In the genomic region with DNA sequence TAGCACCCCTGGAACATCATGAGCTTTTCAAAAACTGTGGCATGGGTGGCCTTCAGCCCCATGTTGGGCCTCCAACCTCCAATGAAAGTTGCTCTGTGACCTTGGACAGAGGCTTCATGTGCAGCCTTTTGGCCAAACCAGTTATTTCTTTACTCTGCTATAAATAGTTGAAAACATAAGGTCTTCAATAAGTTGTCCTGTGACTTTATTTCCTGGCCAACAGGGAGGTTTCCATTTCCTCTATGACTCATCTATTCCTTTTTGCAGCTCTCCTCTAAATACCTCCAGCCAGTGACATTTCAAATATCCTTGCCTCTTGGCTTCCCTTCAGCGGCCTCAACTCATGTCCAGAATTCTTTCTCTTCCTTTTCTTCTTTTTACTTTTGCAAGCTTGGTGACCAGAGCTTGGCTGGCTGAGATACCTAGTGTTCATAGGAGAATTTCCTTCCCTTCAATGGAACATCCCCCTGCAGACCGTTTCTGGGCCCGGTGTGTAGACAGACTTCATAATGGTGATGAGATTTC, we compare ENCODE assay signal across 18 cellular contexts. TPM values are rescaled to one million over a fixed set of nuclear protein-coding genes. Genes with fewer than 3 reads are reported as not detected.
DNase-seq lines count a peak whose midpoint lies in the region; ATAC-seq, FAIRE-seq and TF ChIP-seq lines count a peak whose summit lies in the region.
"Had no signal": no experiment of that assay in that cellular context is flagged by ENCODE, and none has a peak within 500 bp of the region (broad histone marks: within the 10 kb centered on the region; RNA-seq: fewer than 3 reads in every experiment).

No MANE protein-coding gene starts in this region.

- H3K4me3 ChIP-seq in A549 (no peak overlapping the region), HEK293 (ENCODE audit: low read depth, low read length) (no peak overlapping the region), adipocyte (ENCODE audit: low read length) (peak overlapping the region; percentile 18), OCI-LY7 (ENCODE audit: low read depth, low read length, poor library complexity, severe bottlenecking) (no peak overlapping the region)
- H3K4me3 ChIP-seq: dorsolateral prefrontal cortex, GM12878, ovary, vagina had no signal

- TF ChIP-seq RAD21 in A549 (conservative IDR thresholded peaks at IDR 0.05 in 1 of 2, IDR thresholded peaks at IDR 0.05 in 1 of 2), result no peak

- H3K4me2 ChIP-seq in A549 (peak overlapping the region; percentile 62), OCI-LY7 (ENCODE audit: low read length) (no peak overlapping the region)

- H3K27me3 ChIP-seq in adipocyte (replicated peaks; ENCODE audit: control insufficient read depth, insufficient read depth, low read length), result no peaks in the 10 kb centered on the region
- H3K27me3 ChIP-seq: ovary, vagina had no signal

- H3K9ac ChIP-seq in adipocyte (ENCODE audit: low read length), result peak overlapping the region; percentile 85

- peaks cover 14% of the 10 kb centered on the region; the same call in 2 of the 3 replicates for H3K9me3 ChIP-seq in A549
- H3K9me3 ChIP-seq in HEK293 (ENCODE audit: control insufficient read depth, insufficient read depth, low read depth, low read length), result no peaks in the 10 kb centered on the region
- peaks cover 4% of the 10 kb centered on the region for H3K9me3 ChIP-seq in adipocyte (ENCODE audit: control insufficient read depth, low read length)
- H3K9me3 ChIP-seq in OCI-LY7 (ENCODE audit: low read length), result no peaks in the 10 kb centered on the region
- H3K9me3 ChIP-seq: ovary, vagina had no signal

- CTCF ChIA-PET in A549 (lab: Yijun Ruan, JAX), result interaction anchor here (1.0 to 1.5 kb wide), 3 partner anchors 15 to 72 kb away, joined by 3 to 4 read pairs (median 3); no protein-coding TSS in a partner anchor
- CTCF ChIA-PET in HEK293 (lab: Yijun Ruan, JAX), result interaction anchor here (0.6 to 1.2 kb wide), 2 partner anchors 23 to 234 kb away, joined by 3 read pairs; no protein-coding TSS in a partner anchor
- CTCF ChIA-PET in OCI-LY7 (lab: Charles Lee; ENCODE audit: unreplicated experiment), result no interaction called here

- intact Hi-C loops in OCI-LY7 (cut with micrococcal nuclease; ENCODE audit: unreplicated experiment), result no loop called here

- POLR2A ChIA-PET in A549 (lab: Yijun Ruan, JAX) (interaction anchor here (1.3 kb wide), 1 partner anchor 101 kb away, joined by 4 read pairs; no protein-coding TSS in a partner anchor), HEK293 (lab: Yijun Ruan, JAX) (no interaction called here), OCI-LY7 (lab: Charles Lee) (no interaction called here)

- H3K27ac ChIP-seq in A549 (peak overlapping the region; percentile 87 to 89), HEK293 (ENCODE audit: extremely low read depth, low read depth, low read length) (no peak overlapping the region), OCI-LY7 (ENCODE audit: low read depth, low read length, poor library complexity, severe bottlenecking) (no peak overlapping the region)
- H3K27ac ChIP-seq: dorsolateral prefrontal cortex, ovary, vagina had no signal

- H3K9me2 ChIP-seq in OCI-LY7 (ENCODE audit: insufficient read depth, low read length), result no peaks in the 10 kb centered on the region

- no TSS peak for BruUV-seq in OCI-LY7 (replicated peaks; lab: Mats Ljungman, UMichigan)

- TF ChIP-seq CTCF in A549 (IDR thresholded peaks at IDR 0.05) (no peak), HEK293 (tag by site-specific recombination; IDR thresholded peaks at IDR 0.05) (no peak), OCI-LY7 (conservative IDR thresholded peaks at IDR 0.05; ENCODE audit: low read length) (no peak)

- FAIRE-seq in A549 (lab: Jason Lieb, UNC), result no peak
- FAIRE-seq: GM12878 had no signal

- TF ChIP-seq POLR2A in A549 (IDR thresholded peaks at IDR 0.05; ENCODE audit: low read length), result no peak

- H3K79me2 ChIP-seq in OCI-LY7 (ENCODE audit: insufficient read depth, low read depth, low read length), result no peaks in the 10 kb centered on the region

- 30% methylated on average over 3 of the region's 3 CpGs for WGBS in A549 (ENCODE audit: missing lambda C conversion rate)

- peak; percentile 26 to 32; a peak in 3 of 6 replicates for ATAC-seq in A549
- ATAC-seq in GM19351 (IDR thresholded peaks at IDR 0.05; ENCODE audit: unreplicated experiment), result no peak
- ATAC-seq in GM18867 (IDR thresholded peaks at IDR 0.05; ENCODE audit: unreplicated experiment), result no peak
- ATAC-seq: activated T-cell treated with anti-CD3 and anti-CD28 coated beads, Interleukin-2, amount 50 U/mL, for 72 hours; GM12878 had no signal

- peaks cover 44% of the 10 kb centered on the region for H3K4me1 ChIP-seq in A549
- H3K4me1 ChIP-seq in HEK293 (ENCODE audit: control insufficient read depth, insufficient read depth, low read length), result no peaks in the 10 kb centered on the region
- peaks cover 25% of the 10 kb centered on the region for H3K4me1 ChIP-seq in adipocyte (ENCODE audit: control insufficient read depth, insufficient read depth, low read length)
- no peaks in the 10 kb centered on the region for H3K4me1 ChIP-seq in OCI-LY7 (ENCODE audit: insufficient read depth, low read length, poor library complexity, severe bottlenecking)
- H3K4me1 ChIP-seq: vagina had no signal

- H2AFZ ChIP-seq in OCI-LY7 (ENCODE audit: low read length), result no peak overlapping the region

- H3K36me3 ChIP-seq in HEK293 (ENCODE audit: control insufficient read depth in 2 of 2, insufficient read depth in 1 of 2, low read length in 2 of 2) (no peaks in the 10 kb centered on the region), adipocyte (ENCODE audit: control insufficient read depth, insufficient read depth, low read length, severe bottlenecking) (no peaks in the 10 kb centered on the region), OCI-LY7 (ENCODE audit: insufficient read depth, low read length) (no peaks in the 10 kb centered on the region)
- H3K36me3 ChIP-seq: ovary, vagina had no signal

- no peak; a peak in 1 of 5 replicates for TF ChIP-seq EP300 in A549 (IDR thresholded peaks at IDR 0.05)

- no peaks in the 10 kb centered on the region for H4K20me1 ChIP-seq in OCI-LY7 (ENCODE audit: insufficient read depth, low read length)

- DNase-seq in A549 (ENCODE audit: low read depth in 1 of 2, low spot score in 1 of 2) (peak in 1 of 2 experiments; percentile 35), adipocyte (ENCODE audit: low read depth) (peak; percentile 89), hepatic stellate cell (ENCODE audit: low spot score) (peak; percentile 40), midbrain (lab: John Stamatoyannopoulos, UW) (no peak), OCI-LY7 (ENCODE audit: low spot score) (no peak)
- DNase-seq: activated T-cell treated with anti-CD3 and anti-CD28 coated beads, Interleukin-2, amount 50 U/mL, for 72 hours; CD4-positive, alpha-beta T cell; dorsolateral prefrontal cortex; immature natural killer cell; KBM-7; NCI-H510A; ovary; T-helper 2 cell had no signal

TF ChIP-seq in A549, 52 proteins besides CTCF, POLR2A, EP300 and RAD21 (continues in another document):
- TF ChIP-seq FOSB (CRISPR knock-in tag; IDR thresholded peaks at IDR 0.05), result no peak
- TF ChIP-seq JUNB (IDR thresholded peaks at IDR 0.05), result 0 out of 2 replicates have a peak, but pooled peaks have one; percentile 28
- peak; percentile 45; the same call in 1 of the 2 replicates for TF ChIP-seq EHMT2 (IDR thresholded peaks at IDR 0.05; ENCODE audit: low read depth)
- no peak for TF ChIP-seq TP53 (CRISPR knock-in tag; IDR thresholded peaks at IDR 0.05)

TF ChIP-seq in HEK293, 187 proteins besides CTCF, POLR2A, EP300 and RAD21 (continues in another document):
- TF ChIP-seq, protein P1, sequence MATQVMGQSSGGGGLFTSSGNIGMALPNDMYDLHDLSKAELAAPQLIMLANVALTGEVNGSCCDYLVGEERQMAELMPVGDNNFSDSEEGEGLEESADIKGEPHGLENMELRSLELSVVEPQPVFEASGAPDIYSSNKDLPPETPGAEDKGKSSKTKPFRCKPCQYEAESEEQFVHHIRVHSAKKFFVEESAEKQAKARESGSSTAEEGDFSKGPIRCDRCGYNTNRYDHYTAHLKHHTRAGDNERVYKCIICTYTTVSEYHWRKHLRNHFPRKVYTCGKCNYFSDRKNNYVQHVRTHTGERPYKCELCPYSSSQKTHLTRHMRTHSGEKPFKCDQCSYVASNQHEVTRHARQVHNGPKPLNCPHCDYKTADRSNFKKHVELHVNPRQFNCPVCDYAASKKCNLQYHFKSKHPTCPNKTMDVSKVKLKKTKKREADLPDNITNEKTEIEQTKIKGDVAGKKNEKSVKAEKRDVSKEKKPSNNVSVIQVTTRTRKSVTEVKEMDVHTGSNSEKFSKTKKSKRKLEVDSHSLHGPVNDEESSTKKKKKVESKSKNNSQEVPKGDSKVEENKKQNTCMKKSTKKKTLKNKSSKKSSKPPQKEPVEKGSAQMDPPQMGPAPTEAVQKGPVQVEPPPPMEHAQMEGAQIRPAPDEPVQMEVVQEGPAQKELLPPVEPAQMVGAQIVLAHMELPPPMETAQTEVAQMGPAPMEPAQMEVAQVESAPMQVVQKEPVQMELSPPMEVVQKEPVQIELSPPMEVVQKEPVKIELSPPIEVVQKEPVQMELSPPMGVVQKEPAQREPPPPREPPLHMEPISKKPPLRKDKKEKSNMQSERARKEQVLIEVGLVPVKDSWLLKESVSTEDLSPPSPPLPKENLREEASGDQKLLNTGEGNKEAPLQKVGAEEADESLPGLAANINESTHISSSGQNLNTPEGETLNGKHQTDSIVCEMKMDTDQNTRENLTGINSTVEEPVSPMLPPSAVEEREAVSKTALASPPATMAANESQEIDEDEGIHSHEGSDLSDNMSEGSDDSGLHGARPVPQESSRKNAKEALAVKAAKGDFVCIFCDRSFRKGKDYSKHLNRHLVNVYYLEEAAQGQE (tag by site-specific recombination; IDR thresholded peaks at IDR 0.05), result peak; percentile 61; the same call in 1 of the 2 replicates
- TF ChIP-seq ZNF621 (tag by site-specific recombination; IDR thresholded peaks at IDR 0.05), result no peak
- TF ChIP-seq, protein P2, sequence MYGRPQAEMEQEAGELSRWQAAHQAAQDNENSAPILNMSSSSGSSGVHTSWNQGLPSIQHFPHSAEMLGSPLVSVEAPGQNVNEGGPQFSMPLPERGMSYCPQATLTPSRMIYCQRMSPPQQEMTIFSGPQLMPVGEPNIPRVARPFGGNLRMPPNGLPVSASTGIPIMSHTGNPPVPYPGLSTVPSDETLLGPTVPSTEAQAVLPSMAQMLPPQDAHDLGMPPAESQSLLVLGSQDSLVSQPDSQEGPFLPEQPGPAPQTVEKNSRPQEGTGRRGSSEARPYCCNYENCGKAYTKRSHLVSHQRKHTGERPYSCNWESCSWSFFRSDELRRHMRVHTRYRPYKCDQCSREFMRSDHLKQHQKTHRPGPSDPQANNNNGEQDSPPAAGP (tag by site-specific recombination; IDR thresholded peaks at IDR 0.05), result no peak
- TF ChIP-seq ZNF311 (tag by site-specific recombination; IDR thresholded peaks at IDR 0.05; ENCODE audit: borderline replicate concordance), result no peak

RNA-seq across cellular contexts. Expression of gene TRIM67, which starts 22.7 kb away (rescaled TPM):
- 0.25 and 0.35 TPM in 2 replicates for polyA plus RNA-seq in A549 (2011; rRNA removed)
- polyA plus RNA-seq in A549 (2012; cell fraction: cytosol; rRNA removed), result 0.29 and 0.47 TPM in 2 replicates
- 1.0 and 1.3 TPM in 2 replicates for polyA plus RNA-seq in A549 (2012; cell fraction: nucleus; rRNA removed)
- 0.23 to 0.50 TPM (median 0.26 TPM) in 3 replicates for polyA plus RNA-seq in A549 (2017; fragmentation: RNase III; extraction: RNeasy Plus Mini Kit Qiagen cat#74134 plus additional on column Dnase treatment)
- polyA minus RNA-seq in A549 (2011; rRNA and poly(A)+ RNA removed), result 0.37 and 0.83 TPM in 2 replicates
- 0.03 TPM in 1 of 2 replicates, not detected in the other for total RNA-seq in OCI-LY7 (2014; rRNA removed; shearing (Covaris generic))
- 0.04 and 0.06 TPM in 2 replicates for total RNA-seq in OCI-LY7 (2022)
- total RNA-seq: CD4-positive, alpha-beta T cell; GM12878; vagina had no signal
- polyA plus RNA-seq: immature natural killer cell had no signal

Comparison
In these comparisons a context has a peak if more than half of its experiments do, and no peak if none do; other contexts are left out.
1. ATAC-seq: peak in A549 (2 of 2); none in GM19351 (single experiment) and GM18867 (single experiment).
2. DNase-seq: peak in adipocyte (single experiment) and hepatic stellate cell (single experiment); none in midbrain (single experiment) and OCI-LY7 (single experiment).
3. H3K27ac ChIP-seq: peak in A549 (2 of 2); none in HEK293 (single experiment) and OCI-LY7 (single experiment).